5 cellular contexts compared by ENCODE assay signal in the genomic region with DNA sequence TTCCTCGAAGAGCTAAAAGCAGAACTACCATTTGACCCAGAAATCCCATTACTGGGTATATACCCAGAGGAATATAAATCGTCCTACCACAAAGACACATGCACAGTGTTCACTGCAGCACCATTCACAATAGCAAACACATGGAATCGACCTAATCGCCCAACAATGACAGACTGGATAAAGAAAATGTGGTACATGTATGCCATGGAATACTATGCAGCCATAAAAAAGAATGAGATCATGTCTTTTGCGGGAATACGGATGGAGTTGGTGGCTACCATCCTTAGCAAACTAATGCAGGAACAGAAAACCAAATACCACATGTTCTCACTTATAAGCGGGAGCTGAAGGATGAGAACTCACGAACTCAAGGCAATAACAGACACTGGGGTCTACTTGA.
A peak's percentile ranks its signal among the peaks of the same experiment; 100 is the strongest.
DNase-seq lines count a peak whose midpoint lies in the region; ATAC-seq, FAIRE-seq and TF ChIP-seq lines count a peak whose summit lies in the region.
"Not testable (repeated sequence)": the region's sequence is repeated elsewhere in the genome, so short reads cannot be mapped to it uniquely, and the experiment has no call there.

No MANE protein-coding gene starts in this region.

- H2BK5ac ChIP-seq in H1 (ENCODE audit: low read depth, low read length) = not testable (repeated sequence)

- peaks cover 19% of the 10 kb centered on the region for H3K27me3 Mint-ChIP-seq in WTC11 (ENCODE audit: low read depth)

- not testable (repeated sequence) for H4K8ac ChIP-seq in H1 (ENCODE audit: extremely low read depth, insufficient read depth, low read length)

- not testable (repeated sequence) for H3K4me2 ChIP-seq in K562 (ENCODE audit: insufficient read depth, low read length); H1 (ENCODE audit: insufficient read depth in 1 of 2, low read depth in 2 of 2, low read length in 2 of 2)

- H2BK120ac ChIP-seq in H1 (replicated peaks; ENCODE audit: low read depth, low read length) = not testable (repeated sequence)

- in situ Hi-C loops in K562 (cut with MboI) = not testable (repeated sequence)

- not testable (repeated sequence) for H3K36me3 ChIP-seq in HEK293 (ENCODE audit: control insufficient read depth in 2 of 2, insufficient read depth in 1 of 2, low read length in 2 of 2); K562 (ENCODE audit: control insufficient read depth, insufficient read depth, low read length); H1 (ENCODE audit: control insufficient read depth in 2 of 4, insufficient read depth in 4 of 4, low read length in 3 of 4)

- H3K9me1 ChIP-seq in K562 (ENCODE audit: control insufficient read depth, insufficient read depth, low read length) = not testable (repeated sequence)

- H2BK15ac ChIP-seq in H1 (ENCODE audit: low read length) = not testable (repeated sequence)

- H3K27ac Mint-ChIP-seq in WTC11 = not testable (repeated sequence)

- not testable (repeated sequence) for H3K18ac ChIP-seq in H1 (ENCODE audit: extremely low read depth, low read length)

- not testable (repeated sequence) for TF ChIP-seq EP300 in K562 (IDR thresholded peaks at IDR 0.05; ENCODE audit: low read length); H1 (IDR thresholded peaks at IDR 0.05; ENCODE audit: borderline replicate concordance in 1 of 2, low read depth in 2 of 2, low read length in 2 of 2)

- not testable (repeated sequence) for H2BK20ac ChIP-seq in H1 (ENCODE audit: low read length)

- H3K23ac ChIP-seq in H1 (ENCODE audit: insufficient read length) = not testable (repeated sequence)

- peaks cover 19% of the 10 kb centered on the region for H3K4me1 Mint-ChIP-seq in WTC11

- not testable (repeated sequence) for TF ChIP-seq POLR2A in K562 (conservative IDR thresholded peaks at IDR 0.05); H1 (IDR thresholded peaks at IDR 0.05; ENCODE audit: control extremely low read depth in 1 of 2, low read depth in 2 of 2, low read length in 2 of 2)

- H3K4me3 Mint-ChIP-seq in WTC11 = not testable (repeated sequence)

- not testable (repeated sequence) for H2AK5ac ChIP-seq in H1 (ENCODE audit: low read depth, low read length)

- not testable (repeated sequence) for H3K4me3 ChIP-seq in HEK293 (ENCODE audit: low read depth, low read length); K562; H1 (ENCODE audit: extremely low read depth in 1 of 4, insufficient read depth in 2 of 4, low read depth in 3 of 4, low read length in 4 of 4)

- not testable (repeated sequence) for H3K79me1 ChIP-seq in H1 (ENCODE audit: low read depth, low read length)

- not testable (repeated sequence) for H3K9ac ChIP-seq in K562 (ENCODE audit: insufficient read depth in 1 of 2, low read depth in 2 of 2, low read length in 2 of 2); H1 (replicated peaks in 1 of 4; ENCODE audit: extremely low read depth in 1 of 4, low read depth in 3 of 4, low read length in 3 of 4)

- 6% methylated on average over 8 of the region's 8 CpGs for WGBS in K562 (ENCODE audit: insufficient coverage, low coverage, missing lambda C conversion rate)
- 89% methylated on average over 8 of the region's 8 CpGs; no CpG with 5 or more reads in 1 of the 2 experiments for WGBS in H1 (ENCODE audit: extremely low coverage in 1 of 2, insufficient coverage in 1 of 2, insufficient read length in 1 of 2, insufficient replicate concordance in 2 of 2, low coverage in 1 of 2, low lambda C conversion rate in 2 of 2, missing lambda C conversion rate in 1 of 2), 2 experiments

- H3K9me3 Mint-ChIP-seq in WTC11 = peaks cover 25% of the 10 kb centered on the region

- not testable (repeated sequence) for DNase-seq in WTC11 (ENCODE audit: low spot score); K562 (ENCODE audit: extremely low read depth in 1 of 4, low spot score in 3 of 4); H1 (ENCODE audit: low read depth in 1 of 2, low spot score in 2 of 2)

- H3K27ac ChIP-seq in HEK293 (ENCODE audit: extremely low read depth, low read depth, low read length); K562 (ENCODE audit: extremely low read depth, low read depth, low read length); H1 (ENCODE audit: low read depth, low read length): not testable (repeated sequence)

- TF ChIP-seq RAD21 in K562 (CRISPR knock-in tag; conservative IDR thresholded peaks at IDR 0.05 in 1 of 2, IDR thresholded peaks at IDR 0.05 in 1 of 2); H1 (IDR thresholded peaks at IDR 0.05 in 1 of 2, conservative IDR thresholded peaks at IDR 0.05 in 1 of 2; ENCODE audit: low read depth in 2 of 2, low read length in 2 of 2): not testable (repeated sequence)

- not testable (repeated sequence) for FAIRE-seq in K562 (lab: Jason Lieb, UNC); H1 (lab: Jason Lieb, UNC)

- H3K9me3 ChIP-seq in HEK293 (ENCODE audit: control insufficient read depth, insufficient read depth, low read depth, low read length); K562 (replicated peaks; ENCODE audit: control insufficient read depth, insufficient read depth, low read depth, low read length); H1 (ENCODE audit: insufficient read depth in 2 of 2, low read depth in 1 of 2, low read length in 1 of 2): not testable (repeated sequence)

- H4K20me1 ChIP-seq in K562 (replicated peaks; ENCODE audit: control insufficient read depth, insufficient read depth, low read length); H1 (replicated peaks in 1 of 2; ENCODE audit: control insufficient read depth in 1 of 2, insufficient read depth in 2 of 2, low read length in 2 of 2): not testable (repeated sequence)

- POLR2A ChIA-PET in HEK293 (lab: Yijun Ruan, JAX); WTC11 (lab: Charles Lee); K562 (lab: Yijun Ruan, JAX): not testable (repeated sequence)
- POLR2A ChIA-PET in H1 (lab: Charles Lee; ENCODE audit: partially characterized antibody) = interaction anchor here (2.5 kb wide), 1 partner anchor 135 kb away, joined by 8 read pairs; a partner anchor contains a TSS

- not testable (repeated sequence) for H4K91ac ChIP-seq in H1 (replicated peaks; ENCODE audit: insufficient read length, low read length)

- not testable (repeated sequence) for H2AFZ ChIP-seq in K562 (ENCODE audit: low read depth, low read length); H1 (ENCODE audit: low read length)

- not testable (repeated sequence) for TF ChIP-seq CTCF in HEK293 (tag by site-specific recombination; IDR thresholded peaks at IDR 0.05); WTC11 (IDR thresholded peaks at IDR 0.05); K562 (IDR thresholded peaks at IDR 0.05 in 2 of 3, conservative IDR thresholded peaks at IDR 0.05 in 1 of 3; ENCODE audit: insufficient read depth in 2 of 3, low read depth in 1 of 3, low read length in 3 of 3); H1 (IDR thresholded peaks at IDR 0.05; ENCODE audit: control extremely low read depth in 1 of 3, insufficient read depth in 1 of 3, low read depth in 1 of 3, low read length in 3 of 3)

- H3K27me3 ChIP-seq in K562 (ENCODE audit: control insufficient read depth in 2 of 2, insufficient read depth in 2 of 2, low read length in 2 of 2) = peaks cover 5 to 16% of the 10 kb centered on the region in 2 experiments; a peak in 2 of 5 replicates
- not testable (repeated sequence) for H3K27me3 ChIP-seq in H1 (replicated peaks in 1 of 4; ENCODE audit: control insufficient read depth in 3 of 4, extremely low read depth in 1 of 4, insufficient read depth in 3 of 4, low read length in 3 of 4)

- H3K36me3 Mint-ChIP-seq in WTC11 = not testable (repeated sequence)

- not testable (repeated sequence) for H3K79me2 ChIP-seq in K562 (ENCODE audit: control insufficient read depth, insufficient read depth, low read length); H1 (ENCODE audit: control insufficient read depth in 1 of 2, insufficient read depth in 2 of 2, low read length in 2 of 2)

- not testable (repeated sequence) for H3K23me2 ChIP-seq in H1 (ENCODE audit: low read depth, low read length)

- not testable (repeated sequence) for BruUV-seq in K562 (replicated peaks; lab: Mats Ljungman, UMichigan)

- H3K56ac ChIP-seq in H1 (replicated peaks; ENCODE audit: insufficient read length, low read depth, low read length) = not testable (repeated sequence)

- not testable (repeated sequence) for H3K4me1 ChIP-seq in HEK293 (ENCODE audit: control insufficient read depth, insufficient read depth, low read length); H1 (replicated peaks in 1 of 4; ENCODE audit: control insufficient read depth in 3 of 4, insufficient read depth in 4 of 4, low read length in 3 of 4)
- peaks cover 9 to 14% of the 10 kb centered on the region in 2 experiments; a peak in 3 of 5 replicates for H3K4me1 ChIP-seq in K562 (replicated peaks in 1 of 2; ENCODE audit: control insufficient read depth in 2 of 2, insufficient read depth in 2 of 2, low read length in 2 of 2)

- CTCF ChIA-PET in HEK293 (lab: Yijun Ruan, JAX); WTC11 (lab: Charles Lee); K562 (lab: Yijun Ruan, JAX; ENCODE audit: low intra/inter-chr PET ratio): not testable (repeated sequence)
- CTCF ChIA-PET in H1 (lab: Charles Lee; ENCODE audit: partially characterized antibody) = interaction anchor here (0.6 to 6.1 kb wide), 4 partner anchors 12 to 535 kb away, joined by 3 to 36 read pairs (median 4); no protein-coding TSS in a partner anchor

- not testable (repeated sequence) for ATAC-seq in SK-N-SH treated with all-trans-retinoic acid at 6 μM for 48 hours, WTC11, K562

- not testable (repeated sequence) for H3K4ac ChIP-seq in H1 (replicated peaks; ENCODE audit: insufficient read length, low read depth, low read length)

- intact Hi-C loops in K562 (cut with micrococcal nuclease) = loop anchor here (10.0 kb wide), 2 partner anchors 75 to 815 kb away; no protein-coding TSS in a partner anchor

- H3K14ac ChIP-seq in H1 (ENCODE audit: insufficient read length) = not testable (repeated sequence)

- not testable (repeated sequence) for H2BK12ac ChIP-seq in H1 (ENCODE audit: low read depth, low read length)

- H4K5ac ChIP-seq in H1 (ENCODE audit: insufficient read length, low read depth, low read length) = not testable (repeated sequence)

TF ChIP-seq in SK-N-SH treated with all-trans-retinoic acid at 6 μM for 48 hours, 23 proteins besides CTCF, POLR2A, EP300 and RAD21:
- TF ChIP-seq ZNF8 (CRISPR knock-in tag; IDR thresholded peaks at IDR 0.05) = peak; percentile 92

TF ChIP-seq in K562, 482 proteins besides CTCF, POLR2A, EP300 and RAD21:
- TF ChIP-seq ZNF146 (CRISPR knock-in tag; IDR thresholded peaks at IDR 0.05; ENCODE audit: unreplicated experiment) = peak; percentile 82

TF ChIP-seq in H1, 55 proteins besides CTCF, POLR2A, EP300 and RAD21:
- TF ChIP-seq KDM1A (IDR thresholded peaks at IDR 0.05; ENCODE audit: borderline replicate concordance, low read length) = 0 out of 2 replicates have a peak, but pooled peaks have one; percentile 56
